ENCODE assay signal across 1 cellular context in genomic region chr10:29669149-29669548, GRCh38.
TF ChIP-seq lines count a peak whose summit lies in the region.

No MANE protein-coding gene starts in this region.

TF ChIP-seq in endothelial cell of umbilical vein, 7 proteins besides CTCF, POLR2A, EP300 and RAD21:
- TF ChIP-seq MAX (IDR thresholded peaks at IDR 0.05; ENCODE audit: insufficient read depth, insufficient read length) (no peak), JUN (IDR thresholded peaks at IDR 0.05; ENCODE audit: borderline replicate concordance, insufficient read depth, insufficient read length, low read depth) (no peak), GATA2 (IDR thresholded peaks at IDR 0.05; ENCODE audit: insufficient read depth, insufficient read length, low read depth, low read length) (peak; percentile 55), POLR2AphosphoS5 (IDR thresholded peaks at IDR 0.05; ENCODE audit: insufficient read depth, low read depth, low read length) (peak; percentile 16), EZH2 (IDR thresholded peaks at IDR 0.05; ENCODE audit: borderline replicate concordance, low read depth, low read length, severe bottlenecking) (no peak)
